ENCODE assay signal across 8 cellular contexts in genomic region chr13:32426191-32426980, GRCh38. TPM values are rescaled to one million over a fixed set of nuclear protein-coding genes. Genes with fewer than 3 reads are reported as not detected.
A peak's percentile ranks its signal among the peaks of the same experiment; 100 is the strongest.
DNase-seq lines count a peak whose midpoint lies in the region; ATAC-seq and TF ChIP-seq lines count a peak whose summit lies in the region.

No MANE protein-coding gene starts in this region.

- no peaks in the 10 kb centered on the region for H3K27me3 ChIP-seq in ovary

- intact Hi-C loops in ovary (cut with DNase I) = loop anchor here in 2 of 4 donors (10.0 kb wide), 1 partner anchor 108 kb away; the partner anchor contains the start of gene N4BP2L2 (in 2 of the 2)

- DNase-seq in M059J (ENCODE audit: low read depth) (peak; percentile 48), fibroblast of the aortic adventitia (ENCODE audit: low read depth) (peak; percentile 9), ovary (no peak), epidermal melanocyte (ENCODE audit: insufficient read length, low spot score) (no peak), NCI-H524 (lab: John Stamatoyannopoulos, UW) (no peak)
- DNase-seq in activated T-cell treated with anti-CD3 and anti-CD28 coated beads, Interleukin-2, amount 50 U/mL, for 1 hour = peak; percentile 42

- H3K36me3 ChIP-seq in ES-I3 (ENCODE audit: insufficient read depth, low read length) (no peaks in the 10 kb centered on the region), ovary (no peaks in the 10 kb centered on the region)

- no peak for TF ChIP-seq EP300 in ovary (IDR thresholded peaks at IDR 0.05)

- peak overlapping the region; percentile 75; the same call in 1 of the 2 replicates for H3K9ac ChIP-seq in ES-I3 (ENCODE audit: low read depth, low read length)

- H3K27ac ChIP-seq in ovary = peak overlapping the region; percentile 92 to 96

- TF ChIP-seq POLR2A in ovary (IDR thresholded peaks at IDR 0.05) = no peak

- H3K4me1 ChIP-seq in ES-I3 (ENCODE audit: insufficient read depth, low read length) (peaks cover 3% of the 10 kb centered on the region; the same call in 1 of the 2 replicates), ovary (ENCODE audit: insufficient read depth) (peaks cover 16% of the 10 kb centered on the region)

- H3K9me3 ChIP-seq in ES-I3 (ENCODE audit: control insufficient read depth, insufficient read depth, low read length) = no peaks in the 10 kb centered on the region
- H3K9me3 ChIP-seq in ovary = no peaks in the 10 kb centered on the region

- TF ChIP-seq CTCF in fibroblast of the aortic adventitia (IDR thresholded peaks at IDR 0.05; ENCODE audit: insufficient read depth, low read length) (no peak), ovary (IDR thresholded peaks at IDR 0.05) (no peak)

- WGBS in ovary, 3 donors = 50 to 56% (median 54%) methylated on average over 19 of the region's 19 CpGs

- peak overlapping the region; percentile 66 for H3K4me3 ChIP-seq in fibroblast of the aortic adventitia (ENCODE audit: low read depth, low read length)
- H3K4me3 ChIP-seq in ovary = peak overlapping the region; percentile 80

- ATAC-seq in GM21723 (IDR thresholded peaks at IDR 0.05; ENCODE audit: unreplicated experiment) = peak; percentile 45

RNA-seq across cellular contexts. Expression of gene N4BP2L1, which starts 1.5 kb away (rescaled TPM):
- 0.66 and 2.1 TPM in 2 replicates for total RNA-seq in M059J (2014; rRNA removed; shearing (Covaris generic))
- 1.9 and 9.5 TPM in 2 replicates for total RNA-seq in fibroblast of the aortic adventitia (ENCODE audit: low replicate concordance)
- 10 to 100 TPM; 22.1 to 63.4 (median 30.1) TPM for total RNA-seq in ovary
- polyA plus RNA-seq in ovary = 10 to 100 TPM; 30.6 to 42.5 TPM

Comparison
In these comparisons a context has a peak if more than half of its experiments do, and no peak if none do; other contexts are left out.
1. DNase-seq: peak in M059J (single experiment), activated T-cell treated with anti-CD3 and anti-CD28 coated beads, Interleukin-2, amount 50 U/mL, for 1 hour (single experiment) and fibroblast of the aortic adventitia (single experiment); none in ovary (0 of 5), epidermal melanocyte (single experiment) and NCI-H524 (0 of 2).